Comparison of ENCODE assay signal across 16 cellular contexts in the genomic region with DNA sequence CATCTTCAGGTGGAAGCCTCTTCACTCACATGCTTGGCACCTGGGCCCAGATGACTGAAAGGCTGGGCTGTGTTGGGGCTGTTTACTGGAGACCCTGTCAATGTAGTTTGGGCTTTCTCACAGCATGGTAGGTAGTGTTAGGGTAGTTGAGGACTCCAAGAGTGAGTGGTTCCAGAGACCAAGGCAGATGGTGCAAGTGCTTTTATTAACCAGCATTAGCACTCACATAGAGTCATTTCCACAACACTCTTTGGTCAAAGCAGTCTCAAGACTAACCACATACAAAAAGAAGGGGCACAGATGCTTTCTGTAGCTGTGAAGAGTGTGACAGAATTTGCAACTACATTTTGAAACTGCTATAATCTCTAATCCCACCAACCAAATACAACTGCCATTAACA.
DNase-seq lines count a peak whose midpoint lies in the region; ATAC-seq lines count a peak whose summit lies in the region.
"Had no signal": no experiment of that assay in that cellular context is flagged by ENCODE, and none has a peak within 500 bp of the region (broad histone marks: within the 10 kb centered on the region; RNA-seq: fewer than 3 reads in every experiment).

No MANE protein-coding gene starts in this region.

- peak; percentile 98 for ATAC-seq in stimulated activated naive CD8-positive, alpha-beta T cell treated with anti-CD3 and anti-CD28 coated beads, Interleukin-15, amount 100 ng/mL, for 72 hours
- no peak for ATAC-seq in stimulated activated naive CD8-positive, alpha-beta T cell treated with anti-CD3 and anti-CD28 coated beads, Interleukin-15, Interleukin-2, amounts not matched to agents 100 U/mL and 50 U/mL, for 24 hours
- ATAC-seq in GM21723 (IDR thresholded peaks at IDR 0.05; ENCODE audit: unreplicated experiment) (peak; percentile 97), HG03175 (IDR thresholded peaks at IDR 0.05; ENCODE audit: unreplicated experiment) (peak; percentile 94), GM18517 (IDR thresholded peaks at IDR 0.05; ENCODE audit: unreplicated experiment) (no peak)
- ATAC-seq: right lobe of liver, WTC11 had no signal

- H3K27me3 Mint-ChIP-seq in stimulated activated naive CD8-positive, alpha-beta T cell treated with anti-CD3 and anti-CD28 coated beads, Interleukin-15, amount 100 ng/mL, for 72 hours: no peaks in the 10 kb centered on the region

- no peak overlapping the region for H3K27ac Mint-ChIP-seq in stimulated activated naive CD8-positive, alpha-beta T cell treated with anti-CD3 and anti-CD28 coated beads, Interleukin-15, amount 100 ng/mL, for 72 hours
- H3K27ac Mint-ChIP-seq: WTC11 had no signal

- peak in 1 of 2 donors; percentile 22 for DNase-seq in stimulated activated naive CD8-positive, alpha-beta T cell treated with anti-CD3 and anti-CD28 coated beads, Interleukin-15, amount 100 ng/mL, for 72 hours
- no peak for DNase-seq in stimulated activated naive CD8-positive, alpha-beta T cell treated with anti-CD3 and anti-CD28 coated beads, Interleukin-15, Interleukin-2, amounts not matched to agents 100 U/mL and 50 U/mL, for 24 hours
- DNase-seq in epidermal melanocyte (ENCODE audit: insufficient read length, low spot score) (no peak), retina (no peak)
- DNase-seq in central memory CD4-positive, alpha-beta T cell: no peak
- DNase-seq: ACHN; activated effector memory CD4-positive, alpha-beta T cell treated with Interleukin-2 at 50 U/mL for 16 hours; caudate nucleus; DMS79 treated with DMSO at 0.1 percent for 48 hours; NCI-H510A; right lobe of liver; SIG-M5 had no signal

- H3K4me1 Mint-ChIP-seq in stimulated activated naive CD8-positive, alpha-beta T cell treated with anti-CD3 and anti-CD28 coated beads, Interleukin-15, amount 100 ng/mL, for 72 hours: peaks cover 6% of the 10 kb centered on the region
- H3K4me1 Mint-ChIP-seq: WTC11 had no signal

- H3K4me3 Mint-ChIP-seq in stimulated activated naive CD8-positive, alpha-beta T cell treated with anti-CD3 and anti-CD28 coated beads, Interleukin-15, amount 100 ng/mL, for 72 hours: no peak overlapping the region
- H3K4me3 Mint-ChIP-seq: WTC11 had no signal

- peaks cover 13 to 24% of the 10 kb centered on the region in 2 donors for H3K9me3 Mint-ChIP-seq in stimulated activated naive CD8-positive, alpha-beta T cell treated with anti-CD3 and anti-CD28 coated beads, Interleukin-15, amount 100 ng/mL, for 72 hours

Comparison
In these comparisons a context has a peak if more than half of its experiments do, and no peak if none do; other contexts are left out.
1. ATAC-seq: peak in stimulated activated naive CD8-positive, alpha-beta T cell treated with anti-CD3 and anti-CD28 coated beads, Interleukin-15, amount 100 ng/mL, for 72 hours (single experiment), GM21723 (single experiment) and HG03175 (single experiment); none in stimulated activated naive CD8-positive, alpha-beta T cell treated with anti-CD3 and anti-CD28 coated beads, Interleukin-15, Interleukin-2, amounts not matched to agents 100 U/mL and 50 U/mL, for 24 hours (single experiment) and GM18517 (single experiment).